In the genomic region with DNA sequence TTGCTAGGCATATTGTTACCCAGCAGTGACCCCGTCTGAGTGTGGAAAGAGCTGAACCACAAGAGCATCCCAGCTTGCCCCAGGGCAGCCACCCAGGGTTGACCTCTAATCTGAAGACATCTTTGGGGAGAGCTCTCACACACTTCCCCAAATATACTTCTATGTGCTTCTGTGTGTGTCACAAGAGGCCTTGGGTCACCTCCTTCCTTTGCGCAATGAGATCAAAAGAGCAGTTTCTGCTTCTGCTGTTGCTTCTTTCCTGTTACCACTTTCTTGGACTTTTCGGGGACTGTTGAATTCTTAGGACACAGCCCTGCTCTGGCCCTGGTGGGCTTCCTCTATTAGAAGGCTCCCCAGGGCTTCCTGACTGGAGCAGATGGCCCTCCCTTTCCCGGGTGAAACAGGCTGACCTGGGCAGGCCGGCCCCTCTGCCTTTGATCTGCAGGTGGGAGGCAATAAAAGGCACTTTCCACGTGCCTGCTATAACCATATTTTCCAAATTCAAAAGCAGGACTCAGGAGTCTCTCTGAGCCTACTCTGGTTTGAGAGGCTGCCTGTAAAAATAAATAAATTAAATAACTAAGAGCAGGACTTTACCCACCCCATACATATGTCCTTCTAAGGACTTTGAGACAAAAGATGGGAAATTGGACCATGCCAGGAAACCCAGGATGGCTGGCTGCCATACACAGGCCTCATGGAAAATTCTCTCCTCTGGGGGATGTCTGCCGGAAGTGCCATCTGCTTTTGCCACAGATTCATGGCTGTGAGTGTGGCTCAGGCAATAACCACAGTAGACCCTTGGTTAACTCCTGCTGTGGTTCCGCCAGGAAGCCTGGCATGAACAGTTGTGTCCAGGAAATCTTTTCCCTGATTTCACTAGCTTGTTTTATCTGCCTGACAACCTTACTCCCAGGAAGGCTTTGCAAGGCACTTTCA, we compare ENCODE assay signal across 8 cellular contexts. TPM values are rescaled to one million over a fixed set of nuclear protein-coding genes. Genes with fewer than 3 reads are reported as not detected.
DNase-seq lines count a peak whose midpoint lies in the region; ATAC-seq and TF ChIP-seq lines count a peak whose summit lies in the region.

No MANE protein-coding gene starts in this region.

- TF ChIP-seq POLR2A in Peyer's patch (IDR thresholded peaks at IDR 0.05) (no peak), gastrocnemius medialis (IDR thresholded peaks at IDR 0.05) (no peak), GM18505 (IDR thresholded peaks at IDR 0.05; ENCODE audit: borderline replicate concordance, extremely low read depth, insufficient read depth, insufficient read length) (no peak)

- no peak overlapping the region for H3K4me3 ChIP-seq in Peyer's patch
- H3K4me3 ChIP-seq in fibroblast of villous mesenchyme (ENCODE audit: low read depth, low read length): no peak overlapping the region
- no peak overlapping the region for H3K4me3 ChIP-seq in gastrocnemius medialis
- H3K4me3 ChIP-seq in coronary artery: no peak overlapping the region

- TF ChIP-seq CTCF in Peyer's patch (IDR thresholded peaks at IDR 0.05): no peak
- TF ChIP-seq CTCF in fibroblast of villous mesenchyme (IDR thresholded peaks at IDR 0.05; ENCODE audit: insufficient read depth, low read depth, low read length): no peak
- no peak for TF ChIP-seq CTCF in gastrocnemius medialis (IDR thresholded peaks at IDR 0.05 in 4 of 5, conservative IDR thresholded peaks at IDR 0.05 in 1 of 5)
- TF ChIP-seq CTCF in coronary artery (IDR thresholded peaks at IDR 0.05): no peak

- H3K27me3 ChIP-seq in Peyer's patch (no peaks in the 10 kb centered on the region), gastrocnemius medialis (no peaks in the 10 kb centered on the region)

- H3K9me3 ChIP-seq in Peyer's patch (no peaks in the 10 kb centered on the region), gastrocnemius medialis (no peaks in the 10 kb centered on the region)

- in situ Hi-C loops in gastrocnemius medialis (cut with MboI; ENCODE audit: low sequenced_read_pairs in 4 of 4): loop anchor here (5.0 to 25.0 kb wide), 2 partner anchors 86 to 211 kb away; no protein-coding TSS in a partner anchor

- H3K27ac ChIP-seq in Peyer's patch (peak overlapping the region; percentile 42 to 75 (median 54)), gastrocnemius medialis (peak overlapping the region; percentile 46 to 70 (median 52)), coronary artery (peak overlapping the region in 1 of 2 donors; percentile 63)

- peak in 2 of 3 donors; percentile 60 to 73 for DNase-seq in Peyer's patch
- peak; percentile 23 for DNase-seq in fibroblast of villous mesenchyme (ENCODE audit: low read depth)
- DNase-seq in gastrocnemius medialis: peak; percentile 43 to 50
- no peak for DNase-seq in coronary artery (ENCODE audit: low spot score)
- DNase-seq in NCI-H2227 treated with DMSO at 0.1 percent for 48 hours (lab: John Stamatoyannopoulos, UW): no peak
- DNase-seq in NCI-H1092 treated with DMSO at 0.1 percent for 48 hours (lab: John Stamatoyannopoulos, UW): no peak

- H3K4me1 ChIP-seq in Peyer's patch: peaks cover 0 to 30% (median 16%) of the 10 kb centered on the region in 4 donors
- H3K4me1 ChIP-seq in gastrocnemius medialis: peaks cover 19 to 25% of the 10 kb centered on the region in 2 donors

- H3K36me3 ChIP-seq in Peyer's patch: no peaks in the 10 kb centered on the region
- no peaks in the 10 kb centered on the region for H3K36me3 ChIP-seq in gastrocnemius medialis

- ATAC-seq in GM19351 (IDR thresholded peaks at IDR 0.05; ENCODE audit: unreplicated experiment): peak; percentile 52
- peak; percentile 33 to 49 for ATAC-seq in gastrocnemius medialis
- ATAC-seq in GM18505 (IDR thresholded peaks at IDR 0.05; ENCODE audit: unreplicated experiment): no peak

- intact Hi-C loops in gastrocnemius medialis (cut with DNase I; ENCODE audit: low total_unique reads): loop anchor here (5.0 kb wide), 2 partner anchors 36 to 201 kb away; no protein-coding TSS in a partner anchor

RNA-seq across cellular contexts. Expression of a gene that starts 28.3 kb away (rescaled TPM):
- total RNA-seq in Peyer's patch (10 to 100 TPM in 3 of 4 donors, 1 to 10 TPM in 1; 6.7 to 95.7 (median 11.5) TPM), fibroblast of villous mesenchyme (0.64 and 1.3 TPM in 2 replicates), gastrocnemius medialis (10 to 100 TPM in 1 of 4 donors, 1 to 10 TPM in 3; 6.0 to 14.8 (median 7.5) TPM)

RNA-seq across cellular contexts. Expression of a gene that starts 48.1 kb away (rescaled TPM):
- total RNA-seq in Peyer's patch (10 to 100 TPM; 50.3 to 80.3 (median 67.6) TPM), fibroblast of villous mesenchyme (22.9 and 34.1 TPM in 2 replicates), gastrocnemius medialis (10 to 100 TPM; 69.9 to 99.6 (median 80.7) TPM)

Comparison
In these comparisons a context has a peak if more than half of its experiments do, and no peak if none do; other contexts are left out.
1. DNase-seq: peak in Peyer's patch (2 of 3), fibroblast of villous mesenchyme (single experiment) and gastrocnemius medialis (2 of 2); none in coronary artery (single experiment), NCI-H2227 treated with DMSO at 0.1 percent for 48 hours (single experiment) and NCI-H1092 treated with DMSO at 0.1 percent for 48 hours (single experiment).